9 cellular contexts compared by ENCODE assay signal in genomic region chr12:25377475-25378179, GRCh38.
DNase-seq lines count a peak whose midpoint lies in the region; ATAC-seq and TF ChIP-seq lines count a peak whose summit lies in the region.
"Had no signal": no experiment of that assay in that cellular context is flagged by ENCODE, and none has a peak within 500 bp of the region (broad histone marks: within the 10 kb centered on the region; RNA-seq: fewer than 3 reads in every experiment).

No MANE protein-coding gene starts in this region.

- H3K4me1 ChIP-seq in adipocyte (ENCODE audit: control insufficient read depth, insufficient read depth, low read length), result peaks cover 5% of the 10 kb centered on the region
- no peaks in the 10 kb centered on the region for H3K4me1 ChIP-seq in H9 (ENCODE audit: insufficient read depth, low read length)

- H3T11ph ChIP-seq in H9 (ENCODE audit: low read length), result no peak overlapping the region

- no peaks in the 10 kb centered on the region for H3K23me2 ChIP-seq in H9 (ENCODE audit: insufficient read length, low read depth, low read length, poor library complexity, severe bottlenecking)

- H3K4me2 ChIP-seq in H9 (ENCODE audit: insufficient read depth, insufficient read length, low read length), result no peak overlapping the region

- H3K9ac ChIP-seq in adipocyte (ENCODE audit: low read length) (no peak overlapping the region), H9 (ENCODE audit: extremely low read depth, insufficient read length, low read length) (no peak overlapping the region)

- no peak overlapping the region for H2BK5ac ChIP-seq in H9 (ENCODE audit: insufficient read length, low read length)

- H3K27me3 ChIP-seq in adipocyte (replicated peaks; ENCODE audit: control insufficient read depth, insufficient read depth, low read length) (no peaks in the 10 kb centered on the region), H9 (ENCODE audit: insufficient read depth, low read length) (no peaks in the 10 kb centered on the region)
- H3K27me3 ChIP-seq: neutrophil had no signal

- no peak overlapping the region for H2AFZ ChIP-seq in H9 (ENCODE audit: low read length)

- no peak overlapping the region for H4K91ac ChIP-seq in H9 (ENCODE audit: insufficient read length, low read depth, low read length)

- DNase-seq in KBM-7 (peak; percentile 30), adipocyte (ENCODE audit: low read depth) (peak; percentile 47), NCI-H1417 (lab: John Stamatoyannopoulos, UW) (no peak), H9 (no peak), NCI-H1930 (lab: John Stamatoyannopoulos, UW) (no peak)
- peak; percentile 47 for DNase-seq in stimulated activated CD4-positive, alpha-beta T cell treated with anti-CD3 and anti-CD28 coated beads, Interleukin-15, amount 100 ng/mL, for 24 hours

- no peak overlapping the region for H2BK120ac ChIP-seq in H9 (ENCODE audit: low read depth, low read length, poor library complexity, severe bottlenecking)

- H3K36me3 ChIP-seq in adipocyte (ENCODE audit: control insufficient read depth, insufficient read depth, low read length, severe bottlenecking), result no peaks in the 10 kb centered on the region
- H3K36me3 ChIP-seq: neutrophil had no signal

- no CpG with 5 or more reads among the region's 5 CpGs for WGBS in H9 (ENCODE audit: extremely low coverage, insufficient read length, low lambda C conversion rate)

- peak; percentile 68 for ATAC-seq in GM18858 (IDR thresholded peaks at IDR 0.05; ENCODE audit: unreplicated experiment)
- ATAC-seq in HG02981 (IDR thresholded peaks at IDR 0.05; ENCODE audit: unreplicated experiment), result no peak

- H3K4me3 ChIP-seq in adipocyte (ENCODE audit: low read length), result no peak overlapping the region

- no peak overlapping the region for H2BK15ac ChIP-seq in H9 (ENCODE audit: low read depth, low read length)

- H4K20me1 ChIP-seq in H9 (ENCODE audit: control insufficient read depth, insufficient read depth, insufficient read length), result no peaks in the 10 kb centered on the region

- H4K8ac ChIP-seq in H9 (replicated peaks; ENCODE audit: insufficient read length, low read depth, low read length), result no peak overlapping the region

- no peak overlapping the region for H3K27ac Mint-ChIP-seq in H9

- no peak overlapping the region for H2BK12ac ChIP-seq in H9 (ENCODE audit: insufficient read length, low read depth, low read length)

- no peak overlapping the region for H3K18ac ChIP-seq in H9 (ENCODE audit: insufficient read length, low read depth, low read length)

- H3K79me1 ChIP-seq in H9 (ENCODE audit: insufficient read depth, low read depth, low read length, poor library complexity, severe bottlenecking), result no peaks in the 10 kb centered on the region

- no peak for TF ChIP-seq CTCF in H9 (conservative IDR thresholded peaks at IDR 0.05)

- H3K23ac ChIP-seq in H9 (ENCODE audit: insufficient read length, low read depth, low read length), result no peak overlapping the region

- H4K5ac ChIP-seq in H9 (ENCODE audit: insufficient read length, low read depth, low read length), result no peak overlapping the region

- no peak overlapping the region for H2BK20ac ChIP-seq in H9 (ENCODE audit: low read depth, low read length, poor library complexity, severe bottlenecking)

- no peak overlapping the region for H3K56ac ChIP-seq in H9 (ENCODE audit: insufficient read length, low read depth, low read length)

- H2AK5ac ChIP-seq in H9 (ENCODE audit: insufficient read length, low read length), result no peak overlapping the region

- no peak overlapping the region for H3K27ac ChIP-seq in H9 (ENCODE audit: insufficient read length, low read depth, low read length)
- H3K27ac ChIP-seq: neutrophil had no signal

- no peak overlapping the region for H3K4me3 Mint-ChIP-seq in H9

- H3K4ac ChIP-seq in H9 (ENCODE audit: low read depth, low read length), result no peak overlapping the region

- H3K36me3 Mint-ChIP-seq in H9 (ENCODE audit: insufficient read depth in 1 of 3, low read depth in 3 of 3), result no peaks in the 10 kb centered on the region; a peak in 2 of 7 replicates

- H3K14ac ChIP-seq in H9 (ENCODE audit: insufficient read depth, low read length), result no peak overlapping the region

- H3K79me2 ChIP-seq in H9 (ENCODE audit: insufficient read depth, low read length), result no peaks in the 10 kb centered on the region

- H3K4me1 Mint-ChIP-seq in H9, result peaks cover 4 to 6% of the 10 kb centered on the region in 2 experiments; a peak in 2 of 4 replicates

- no peaks in the 10 kb centered on the region for H3K9me3 ChIP-seq in adipocyte (ENCODE audit: control insufficient read depth, low read length)
- no peaks in the 10 kb centered on the region for H3K9me3 ChIP-seq in H9 (ENCODE audit: control insufficient read depth, low read depth, low read length)
- H3K9me3 ChIP-seq: neutrophil had no signal

- H3K27me3 Mint-ChIP-seq in H9 (ENCODE audit: low read depth), result peaks cover 4% of the 10 kb centered on the region

- in situ Hi-C loops in KBM-7 (cut with MboI; ENCODE audit: low pct_unique_long_range_greater_than_20kb, low sequenced_read_pairs), result no loop called here

- H3K9me3 Mint-ChIP-seq in H9, result peaks cover 0 to 2% of the 10 kb centered on the region in 2 experiments; a peak in 1 of 5 replicates

Comparison
In these comparisons a context has a peak if more than half of its experiments do, and no peak if none do; other contexts are left out.
1. DNase-seq: peak in KBM-7 (single experiment), adipocyte (single experiment) and stimulated activated CD4-positive, alpha-beta T cell treated with anti-CD3 and anti-CD28 coated beads, Interleukin-15, amount 100 ng/mL, for 24 hours (single experiment); none in NCI-H1417 (0 of 3), H9 (single experiment) and NCI-H1930 (0 of 2).